Comparison of ENCODE assay signal across 21 cellular contexts in genomic region chrX:3963980-3964379, GRCh38.
DNase-seq lines count a peak whose midpoint lies in the region; ATAC-seq and TF ChIP-seq lines count a peak whose summit lies in the region.
"Had no signal": no experiment of that assay in that cellular context is flagged by ENCODE, and none has a peak within 500 bp of the region (broad histone marks: within the 10 kb centered on the region; RNA-seq: fewer than 3 reads in every experiment).

No MANE protein-coding gene starts in this region.

- H3K27me3 Mint-ChIP-seq in WTC11 (ENCODE audit: low read depth) = no peaks in the 10 kb centered on the region

- POLR2A ChIA-PET in WTC11 (lab: Charles Lee) = no interaction called here

- peaks cover 15% of the 10 kb centered on the region for H3K4me1 Mint-ChIP-seq in WTC11

- DNase-seq in WTC11 (ENCODE audit: low spot score) = no peak
- no peak for DNase-seq in NCI-H2081 (lab: John Stamatoyannopoulos, UW)
- DNase-seq in activated CD4-positive, alpha-beta T cell treated with anti-CD3 and anti-CD28 coated beads for 4 hours = no peak
- DNase-seq: activated naive CD8-positive, alpha-beta T cell treated with anti-CD3 and anti-CD28 coated beads for 36 hours; Caco-2; effector memory CD8-positive, alpha-beta T cell; left cardiac atrium; NCI-H2029; NCI-H446 treated with DMSO at 0.1 percent for 48 hours; stimulated activated CD4-positive, alpha-beta T cell treated with anti-CD3 and anti-CD28 coated beads, Interleukin-1b, Interleukin-23, amount 100 ng/mL, for 48 hours; stimulated activated naive CD8-positive, alpha-beta T cell treated with anti-CD3 and anti-CD28 coated beads, Interleukin-15, amount 100 ng/mL, for 72 hours; trophoblast cell had no signal

- CTCF ChIA-PET in WTC11 (lab: Charles Lee) = interaction anchor here (1.8 kb wide), 1 partner anchor 586 kb away, joined by 7 read pairs; no protein-coding TSS in a partner anchor

- no peak for TF ChIP-seq CTCF in WTC11 (IDR thresholded peaks at IDR 0.05)

- peaks cover 11% of the 10 kb centered on the region for H3K9me3 Mint-ChIP-seq in WTC11
- H3K9me3 Mint-ChIP-seq: activated naive CD8-positive, alpha-beta T cell treated with anti-CD3 and anti-CD28 coated beads for 36 hours; effector memory CD8-positive, alpha-beta T cell; natural killer cell treated with Interleukin-12 subunit alpha and Interleukin-12 subunit beta and Interleukin-15 and Interleukin-18, amount 100 ng/mL, for 72 hours; stimulated activated naive CD8-positive, alpha-beta T cell treated with anti-CD3 and anti-CD28 coated beads, Interleukin-15, amount 100 ng/mL, for 72 hours had no signal

- no peaks in the 10 kb centered on the region; the same call in 1 of the 2 replicates for H3K36me3 Mint-ChIP-seq in WTC11
- H3K36me3 Mint-ChIP-seq: activated naive CD8-positive, alpha-beta T cell treated with anti-CD3 and anti-CD28 coated beads for 36 hours; mesothelial cell of epicardium; natural killer cell treated with Interleukin-12 subunit alpha and Interleukin-12 subunit beta and Interleukin-15 and Interleukin-18, amount 100 ng/mL, for 72 hours had no signal

- no peak overlapping the region for H3K4me3 Mint-ChIP-seq in WTC11
- H3K4me3 Mint-ChIP-seq: activated naive CD8-positive, alpha-beta T cell treated with anti-CD3 and anti-CD28 coated beads for 36 hours; B cell; effector memory CD8-positive, alpha-beta T cell; mesothelial cell of epicardium; natural killer cell treated with Interleukin-12 subunit alpha and Interleukin-12 subunit beta and Interleukin-15 and Interleukin-18, amount 100 ng/mL, for 72 hours; stimulated activated naive CD8-positive, alpha-beta T cell treated with anti-CD3 and anti-CD28 coated beads, Interleukin-15, amount 100 ng/mL, for 72 hours had no signal

- ATAC-seq in GM18502 (IDR thresholded peaks at IDR 0.05; ENCODE audit: poor library complexity, unreplicated experiment) (peak; percentile 84), GM19452 (IDR thresholded peaks at IDR 0.05; ENCODE audit: unreplicated experiment) (peak; percentile 55), HG02678 (IDR thresholded peaks at IDR 0.05; ENCODE audit: unreplicated experiment) (peak; percentile 61), HG03565 (IDR thresholded peaks at IDR 0.05; ENCODE audit: unreplicated experiment) (peak; percentile 92), WTC11 (no peak), HG03108 (IDR thresholded peaks at IDR 0.05; ENCODE audit: unreplicated experiment) (no peak)
- ATAC-seq: effector memory CD8-positive, alpha-beta T cell; HCT116; left cardiac atrium; natural killer cell treated with Interleukin-12 subunit alpha and Interleukin-12 subunit beta and Interleukin-15 and Interleukin-18, amount 100 ng/mL, for 72 hours; stimulated activated naive CD8-positive, alpha-beta T cell treated with anti-CD3 and anti-CD28 coated beads, Interleukin-15, amount 100 ng/mL, for 72 hours had no signal

- no peak overlapping the region for H3K27ac Mint-ChIP-seq in WTC11
- H3K27ac Mint-ChIP-seq: activated naive CD8-positive, alpha-beta T cell treated with anti-CD3 and anti-CD28 coated beads for 36 hours; B cell; effector memory CD8-positive, alpha-beta T cell; mesothelial cell of epicardium; natural killer cell treated with Interleukin-12 subunit alpha and Interleukin-12 subunit beta and Interleukin-15 and Interleukin-18, amount 100 ng/mL, for 72 hours; stimulated activated naive CD8-positive, alpha-beta T cell treated with anti-CD3 and anti-CD28 coated beads, Interleukin-15, amount 100 ng/mL, for 72 hours had no signal

TF ChIP-seq in WTC11, 78 proteins besides CTCF, POLR2A, EP300 and RAD21:
- TF ChIP-seq HMGA2 (CRISPR knock-in tag; IDR thresholded peaks at IDR 0.05) (no peak), EMX1 (CRISPR knock-in tag; IDR thresholded peaks at IDR 0.05) (no peak), ZNF532 (CRISPR knock-in tag; IDR thresholded peaks at IDR 0.05; ENCODE audit: borderline replicate concordance) (no peak), STAT6 (CRISPR knock-in tag; conservative IDR thresholded peaks at IDR 0.05; ENCODE audit: low read depth) (no peak), FOXP4 (CRISPR knock-in tag; IDR thresholded peaks at IDR 0.05) (no peak), ZNF121 (CRISPR knock-in tag; IDR thresholded peaks at IDR 0.05) (no peak), ZSCAN18 (CRISPR knock-in tag; IDR thresholded peaks at IDR 0.05) (no peak), CDX4 (CRISPR knock-in tag; IDR thresholded peaks at IDR 0.05; ENCODE audit: borderline replicate concordance) (no peak), GABPB1 (CRISPR knock-in tag; IDR thresholded peaks at IDR 0.05) (no peak)
TF ChIP-seq in WTC11: peak in this region for 0.

Comparison
In these comparisons a context has a peak if more than half of its experiments do, and no peak if none do; other contexts are left out.
1. ATAC-seq: peak in GM18502 (single experiment), GM19452 (single experiment), HG02678 (single experiment) and HG03565 (single experiment); none in WTC11 (single experiment) and HG03108 (single experiment).